16 cellular contexts compared by ENCODE assay signal in the genomic region with DNA sequence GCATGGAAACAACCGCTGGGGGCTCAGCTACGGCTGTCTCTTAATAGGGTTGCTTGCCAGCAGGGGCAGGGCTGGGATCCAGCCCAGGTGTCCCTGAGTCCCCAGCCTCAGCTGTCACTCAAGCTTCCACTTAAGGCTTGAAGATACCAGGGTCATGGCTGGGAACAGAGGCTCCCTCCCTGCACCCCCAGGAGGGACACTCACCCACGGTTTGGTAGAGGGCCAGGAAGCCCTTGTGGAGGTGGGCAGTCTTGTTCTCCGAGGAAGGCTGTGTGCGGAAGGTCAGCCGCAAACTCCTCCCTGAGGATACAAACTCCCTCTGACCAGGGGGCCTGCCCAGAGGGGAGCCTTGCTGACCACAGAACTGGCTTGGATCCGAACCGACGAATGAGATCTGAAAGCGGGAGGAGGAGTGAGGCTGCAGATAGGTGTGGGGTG. TPM values are rescaled to one million over a fixed set of nuclear protein-coding genes. Genes with fewer than 3 reads are reported as not detected.
A peak's percentile ranks its signal among the peaks of the same experiment; 100 is the strongest.
DNase-seq lines count a peak whose midpoint lies in the region; ATAC-seq and TF ChIP-seq lines count a peak whose summit lies in the region.
"Had no signal": no experiment of that assay in that cellular context is flagged by ENCODE, and none has a peak within 500 bp of the region (broad histone marks: within the 10 kb centered on the region; RNA-seq: fewer than 3 reads in every experiment).

No MANE protein-coding gene starts in this region.

- TF ChIP-seq POLR2A in breast epithelium (IDR thresholded peaks at IDR 0.05) (no peak), heart left ventricle (IDR thresholded peaks at IDR 0.05) (no peak), uterus (IDR thresholded peaks at IDR 0.05) (no peak)

- intact Hi-C loops in breast epithelium (cut with DNase I; ENCODE audit: low total_unique reads) (no loop called here), mammary epithelial cell (cut with micrococcal nuclease) (no loop called here), heart left ventricle (cut with DNase I) (loop anchor here in 1 of 10 donors (10.0 kb wide), 1 partner anchor 157 kb away; a partner anchor contains a TSS), uterus (cut with DNase I; ENCODE audit: low total_unique reads) (no loop called here)

- H3K9me3 ChIP-seq in breast epithelium (no peaks in the 10 kb centered on the region), mammary epithelial cell (replicated peaks; ENCODE audit: insufficient read depth, low read length) (no peaks in the 10 kb centered on the region), heart left ventricle (peaks cover 0 to 12% (median 5%) of the 10 kb centered on the region in 12 donors), uterus (no peaks in the 10 kb centered on the region)
- H3K9me3 ChIP-seq: vagina had no signal

- DNase-seq in breast epithelium (ENCODE audit: low spot score in 2 of 2) = no peak
- no peak for DNase-seq in mammary epithelial cell
- DNase-seq in heart left ventricle = peak in 1 of 5 donors; percentile 38
- DNase-seq in uterus = no peak
- DNase-seq in COR-L47 (lab: John Stamatoyannopoulos, UW) = no peak
- DNase-seq in AG08395 (ENCODE audit: low spot score) = no peak
- DNase-seq: AML-193; H7; Kasumi-1; naive B cell; NCI-H1436 treated with DMSO at 0.1 percent for 48 hours; NCI-H526; RPMI8226; stimulated activated CD4-positive, alpha-beta T cell treated with anti-CD3 and anti-CD28 coated beads, Interleukin-2, amount 100 ng/mL, for 48 hours had no signal

- dilution Hi-C loops in mammary epithelial cell (cut with HindIII; ENCODE audit: low sequenced_read_pairs) = loop anchor here (5.0 kb wide), 1 partner anchor 44 kb away; no protein-coding TSS in a partner anchor

- H3K4me3 ChIP-seq in breast epithelium (peak overlapping the region in 1 of 3 donors; percentile 39), mammary epithelial cell (replicated peaks in 1 of 3; ENCODE audit: insufficient read depth in 1 of 3, low read depth in 2 of 3, low read length in 3 of 3) (no peak overlapping the region), heart left ventricle (no peak overlapping the region), uterus (no peak overlapping the region)
- H3K4me3 ChIP-seq: vagina had no signal

- no peaks in the 10 kb centered on the region for H3K36me3 ChIP-seq in breast epithelium
- peaks cover 6% of the 10 kb centered on the region for H3K36me3 ChIP-seq in mammary epithelial cell (ENCODE audit: insufficient read depth, low read length)
- peaks cover 0 to 50% (median 7%) of the 10 kb centered on the region in 9 donors for H3K36me3 ChIP-seq in heart left ventricle
- H3K36me3 ChIP-seq in uterus = no peaks in the 10 kb centered on the region

- H3K4me2 ChIP-seq in mammary epithelial cell (ENCODE audit: insufficient read depth, low read depth, low read length) = no peak overlapping the region

- H3K27me3 ChIP-seq in breast epithelium = no peaks in the 10 kb centered on the region
- H3K27me3 ChIP-seq in mammary epithelial cell (ENCODE audit: insufficient read depth, low read length) = no peaks in the 10 kb centered on the region
- H3K27me3 ChIP-seq in heart left ventricle = no peaks in the 10 kb centered on the region
- H3K27me3 ChIP-seq in uterus = no peaks in the 10 kb centered on the region
- H3K27me3 ChIP-seq: vagina had no signal

- H2AFZ ChIP-seq in mammary epithelial cell (ENCODE audit: low read depth, low read length) = no peak overlapping the region

- H3K79me2 ChIP-seq in mammary epithelial cell (ENCODE audit: insufficient read depth, low read length) = peaks cover 32% of the 10 kb centered on the region

- in situ Hi-C loops in mammary epithelial cell (cut with MboI; ENCODE audit: low sequenced_read_pairs in 2 of 2) = no loop called here

- CTCF ChIA-PET in mammary epithelial cell (lab: Charles Lee; ENCODE audit: low non-redundant PET) = interaction anchor here (0.6 kb wide), 1 partner anchor 75 kb away, joined by 4 read pairs; no protein-coding TSS in a partner anchor

- BruUV-seq in mammary epithelial cell (replicated peaks; lab: Mats Ljungman, UMichigan) = no TSS peak

- WGBS in mammary epithelial cell (ENCODE audit: low coverage, missing lambda C conversion rate) = 88% methylated on average over 6 of the region's 10 CpGs
- WGBS in heart left ventricle, 4 donors = 73 to 78% (median 76%) methylated on average over 10 of the region's 10 CpGs

- H3K27ac ChIP-seq in breast epithelium = peak overlapping the region; percentile 58 to 79
- H3K27ac ChIP-seq in mammary epithelial cell (ENCODE audit: insufficient read depth, low read depth, low read length) = no peak overlapping the region
- peak overlapping the region in 4 of 12 donors; percentile 23 to 43 (median 26) for H3K27ac ChIP-seq in heart left ventricle
- H3K27ac ChIP-seq in uterus = peak overlapping the region; percentile 3 to 27
- H3K27ac ChIP-seq: vagina had no signal

- ATAC-seq in heart left ventricle = peak in 3 of 4 donors; percentile 28 to 66 (median 35)

- TF ChIP-seq CTCF in breast epithelium (IDR thresholded peaks at IDR 0.05) (no peak), mammary epithelial cell (conservative IDR thresholded peaks at IDR 0.05 in 1 of 2, IDR thresholded peaks at IDR 0.05 in 1 of 2; ENCODE audit: extremely low read depth in 1 of 2, insufficient read depth in 1 of 2, low read depth in 1 of 2, low read length in 2 of 2) (no peak), heart left ventricle (IDR thresholded peaks at IDR 0.05) (peak in 1 of 12 donors; percentile 3), uterus (IDR thresholded peaks at IDR 0.05) (no peak)

- H3K9ac ChIP-seq in mammary epithelial cell (ENCODE audit: insufficient read depth, low read length) = no peak overlapping the region

- H3K4me1 ChIP-seq in breast epithelium = no peaks in the 10 kb centered on the region
- H3K4me1 ChIP-seq in mammary epithelial cell (ENCODE audit: insufficient read depth, low read length) = no peaks in the 10 kb centered on the region
- peaks cover 0 to 12% (median 0%) of the 10 kb centered on the region in 12 donors for H3K4me1 ChIP-seq in heart left ventricle
- H3K4me1 ChIP-seq in uterus = no peaks in the 10 kb centered on the region

- H4K20me1 ChIP-seq in mammary epithelial cell (ENCODE audit: insufficient read depth, low read length) = no peaks in the 10 kb centered on the region

RNA-seq across cellular contexts. Expression of a gene that starts 7.3 kb away (rescaled TPM):
- total RNA-seq in breast epithelium (100 to 1,000 TPM in 2 of 3 donors, 10 to 100 TPM in 1; 80.6 to 138 (median 124) TPM), mammary epithelial cell (10 to 100 TPM; 32.1 to 38.3 TPM), heart left ventricle (10 to 100 TPM in 3 of 9 donors, 1 to 10 TPM in 6; 5.4 to 27.1 (median 7.9) TPM), uterus (100 to 1,000 TPM in 1 of 4 donors, 10 to 100 TPM in 3; 15.4 to 121 (median 37.4) TPM)
- polyA plus RNA-seq in mammary epithelial cell (16.6 TPM), heart left ventricle (1 to 10 TPM; 7.9 to 9.8 TPM)
- 23.6 TPM for polyA minus RNA-seq in mammary epithelial cell

RNA-seq across cellular contexts. Expression of a gene that starts 9.5 kb away (rescaled TPM):
- 100 to 1,000 TPM; 302 to 773 (median 582) TPM for total RNA-seq in breast epithelium
- total RNA-seq in mammary epithelial cell = 10 to 100 TPM in 1 of 2 donors, 1 to 10 TPM in 1; 6.1 to 16.3 TPM
- polyA plus RNA-seq in mammary epithelial cell = 5.3 TPM
- 14.7 TPM for polyA minus RNA-seq in mammary epithelial cell
- total RNA-seq in heart left ventricle = 100 to 1,000 TPM in 5 of 9 donors, 10 to 100 TPM in 4; 42.6 to 343 (median 107) TPM
- polyA plus RNA-seq in heart left ventricle = 10 to 100 TPM; 49.1 to 98.5 TPM
- total RNA-seq in uterus = 100 to 1,000 TPM; 128 to 571 (median 411) TPM

RNA-seq across cellular contexts. Expression of a gene that starts 27.0 kb away (rescaled TPM):
- total RNA-seq in breast epithelium = 1 to 10 TPM; 1.1 to 3.3 (median 2.9) TPM
- total RNA-seq in mammary epithelial cell = not detected
- polyA plus RNA-seq in mammary epithelial cell = not detected
- polyA minus RNA-seq in mammary epithelial cell = not detected
- total RNA-seq in heart left ventricle = 1 to 10 TPM in 1 of 9 donors, under 1 TPM in 1, not detected in 7; 0.86 to 2.1 TPM
- under 1 TPM; 0.34 to 0.94 TPM for polyA plus RNA-seq in heart left ventricle
- total RNA-seq in uterus = 10 to 100 TPM in 1 of 4 donors, 1 to 10 TPM in 2, not detected in 1; 2.4 to 26.5 (median 8.2) TPM
- total RNA-seq: bronchial epithelial cell had no signal

RNA-seq across cellular contexts. Expression of a gene that starts 28.5 kb away (rescaled TPM):
- 10 to 100 TPM; 23.9 to 58.7 (median 40.3) TPM for total RNA-seq in breast epithelium
- total RNA-seq in mammary epithelial cell = 10 to 100 TPM; 15.8 to 28.6 TPM
- 14.5 TPM for polyA plus RNA-seq in mammary epithelial cell
- polyA minus RNA-seq in mammary epithelial cell = 24.4 TPM
- 10 to 100 TPM in 2 of 9 donors, 1 to 10 TPM in 7; 3.3 to 18.7 (median 4.1) TPM for total RNA-seq in heart left ventricle
- polyA plus RNA-seq in heart left ventricle = 1 to 10 TPM; 3.1 to 4.2 TPM
- 100 to 1,000 TPM in 1 of 4 donors, 10 to 100 TPM in 3; 48.1 to 113 (median 94.7) TPM for total RNA-seq in uterus

RNA-seq across cellular contexts. Expression of a gene that starts 41.2 kb away (rescaled TPM):
- total RNA-seq in breast epithelium (100 to 1,000 TPM; 307 to 959 (median 622) TPM), mammary epithelial cell (10 to 100 TPM in 1 of 2 donors, 1 to 10 TPM in 1; 3.5 to 13.8 TPM), heart left ventricle (100 to 1,000 TPM in 2 of 9 donors, 10 to 100 TPM in 7; 31.9 to 247 (median 74.2) TPM), uterus (100 to 1,000 TPM; 172 to 554 (median 468) TPM)
- polyA plus RNA-seq in mammary epithelial cell (2.2 TPM), heart left ventricle (10 to 100 TPM; 30.1 to 36.4 TPM)
- not detected for polyA minus RNA-seq in mammary epithelial cell
